Comparison of ENCODE assay signal across 1 cellular context in the genomic region with DNA sequence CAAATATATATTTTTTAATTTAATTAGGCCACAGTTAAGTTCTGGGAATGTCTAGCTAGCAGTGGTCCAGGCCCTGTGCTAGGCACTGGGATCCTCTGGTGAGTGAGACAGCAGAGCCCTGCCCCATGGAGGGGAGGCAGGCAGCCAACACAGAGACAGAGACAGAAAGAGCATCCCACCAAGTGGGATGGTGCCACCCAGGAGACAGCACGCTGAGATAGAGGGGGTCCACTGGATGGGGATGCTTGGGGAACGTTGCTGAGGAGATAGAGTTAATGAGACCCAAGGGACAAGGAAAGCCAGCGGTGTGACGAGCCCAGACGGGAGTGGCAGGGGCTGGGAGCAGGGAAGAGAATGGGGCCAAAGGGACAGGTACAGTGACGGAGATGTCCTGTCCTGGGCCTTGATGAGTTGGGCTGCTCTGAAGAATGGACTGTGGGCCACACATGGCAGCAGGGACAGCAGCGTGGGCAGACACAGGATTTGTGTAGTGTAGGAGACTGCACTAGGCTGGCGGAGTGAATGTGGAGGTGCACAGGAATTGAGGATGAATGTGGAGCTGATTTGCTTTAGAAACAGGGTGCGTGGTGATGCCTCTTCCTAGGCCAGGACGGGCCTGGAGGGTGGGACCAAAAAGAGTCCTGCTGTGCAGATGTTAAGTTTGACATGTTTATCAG.
TF ChIP-seq lines count a peak whose summit lies in the region.

No MANE protein-coding gene starts in this region.

TF ChIP-seq in H1, 55 proteins besides CTCF, POLR2A, EP300 and RAD21:
- TF ChIP-seq POU5F1 (IDR thresholded peaks at IDR 0.05; ENCODE audit: low read depth, low read length) (no peak), NRF1 (IDR thresholded peaks at IDR 0.05; ENCODE audit: low read depth, low read length) (no peak), GABPA (IDR thresholded peaks at IDR 0.05; ENCODE audit: borderline replicate concordance, insufficient read depth, low read length) (no peak), BCL11A (IDR thresholded peaks at IDR 0.05; ENCODE audit: low read depth in 2 of 2, low read length in 2 of 2) (no peak), EGR1 (IDR thresholded peaks at IDR 0.05; ENCODE audit: borderline replicate concordance, low read depth, low read length) (no peak), CBX8 (IDR thresholded peaks at IDR 0.05; ENCODE audit: borderline replicate concordance, low read depth, low read length) (no peak), SIN3A (conservative IDR thresholded peaks at IDR 0.05 in 1 of 2, IDR thresholded peaks at IDR 0.05 in 1 of 2; ENCODE audit: low read depth in 1 of 2, low read length in 2 of 2) (no peak), RBBP5 (IDR thresholded peaks at IDR 0.05; ENCODE audit: borderline replicate concordance, low read depth, low read length) (no peak), POLR2AphosphoS5 (IDR thresholded peaks at IDR 0.05; ENCODE audit: low read depth, low read length) (no peak), RXRA (IDR thresholded peaks at IDR 0.05; ENCODE audit: insufficient read depth, low read depth, low read length) (no peak), SAP30 (IDR thresholded peaks at IDR 0.05; ENCODE audit: insufficient read depth, insufficient replicate concordance, low read length) (no peak)
TF ChIP-seq in H1: peak in this region for 0.
